32 cellular contexts compared by ENCODE assay signal in genomic region chr11:2739531-2740274, GRCh38.
"Had no signal": no experiment of that assay in that cellular context is flagged by ENCODE, and none has a peak within 500 bp of the region (broad histone marks: within the 10 kb centered on the region; RNA-seq: fewer than 3 reads in every experiment).

No MANE protein-coding gene starts in this region.

- H3K9me3 ChIP-seq: ascending aorta, gastroesophageal sphincter, left lung, upper lobe of right lung had no signal

- ATAC-seq: effector memory CD8-positive, alpha-beta T cell; gastroesophageal sphincter; left lung; naive thymus-derived CD8-positive, alpha-beta T cell; stimulated activated memory B cell treated with anti-CD40 and anti-IgM and Interleukin-4, amounts not matched to agents 10 μg/mL and 1 μg/mL and 100 μg/mL, for 72 hours; stimulated activated naive CD8-positive, alpha-beta T cell treated with anti-CD3 and anti-CD28 coated beads, Interleukin-15, amount 100 ng/mL, for 72 hours; upper lobe of right lung had no signal

- H3K36me3 Mint-ChIP-seq: activated naive CD8-positive, alpha-beta T cell treated with anti-CD3 and anti-CD28 coated beads for 36 hours; brain; neural progenitor cell; stimulated activated memory B cell treated with anti-CD40 and anti-IgM and Interleukin-4, amounts not matched to agents 10 μg/mL and 1 μg/mL and 100 μg/mL, for 72 hours had no signal

- DNase-seq: activated CD4-positive, alpha-beta T cell treated with anti-CD3 and anti-CD28 coated beads for 4 hours; activated CD4-positive, alpha-beta T cell treated with anti-CD3 and anti-CD28 coated beads, Interleukin-2, amount 50 U/mL, for 48 hours; activated CD8-positive, alpha-beta memory T cell treated with anti-CD3 and anti-CD28 coated beads for 24 hours; activated effector memory CD4-positive, alpha-beta T cell treated with Interleukin-2 at 50 U/mL for 16 hours; activated naive CD4-positive, alpha-beta T cell treated with anti-CD3 and anti-CD28 coated beads for 36 hours; activated naive CD8-positive, alpha-beta T cell treated with anti-CD3 and anti-CD28 coated beads for 36 hours; cortex of kidney; effector memory CD8-positive, alpha-beta T cell; head of caudate nucleus; kidney glomerular epithelial cell; mammary epithelial cell; midbrain; naive thymus-derived CD8-positive, alpha-beta T cell; retina; stimulated activated CD4-positive, alpha-beta T cell treated with anti-CD3 and anti-CD28 coated beads, Interleukin-1b, Interleukin-23, amount 100 ng/mL, for 48 hours; stimulated activated CD4-positive, alpha-beta T cell treated with anti-CD3 and anti-CD28 coated beads, Interleukin-4, amount 100 ng/mL, for 4 hours; stimulated activated CD8-positive, alpha-beta memory T cell treated with anti-CD3 and anti-CD28 coated beads, Interleukin-4, amount 100 ng/mL, for 48 hours; stimulated activated naive CD8-positive, alpha-beta T cell treated with anti-CD3 and anti-CD28 coated beads, Interleukin-15, amount 100 ng/mL, for 72 hours; substantia nigra; T-helper 1 cell; upper lobe of right lung had no signal

- H3K36me3 ChIP-seq: ascending aorta, cardiac muscle cell, gastroesophageal sphincter, left lung, neural progenitor cell, upper lobe of right lung had no signal

- H3K4me3 ChIP-seq: ascending aorta, cardiac muscle cell, gastroesophageal sphincter, left lung, neural progenitor cell, smooth muscle cell, upper lobe of right lung had no signal

- H3K4me1 ChIP-seq: ascending aorta, left lung, neural progenitor cell had no signal

- H3K4me3 Mint-ChIP-seq: activated naive CD4-positive, alpha-beta T cell treated with anti-CD3 and anti-CD28 coated beads for 36 hours; activated naive CD8-positive, alpha-beta T cell treated with anti-CD3 and anti-CD28 coated beads for 36 hours; brain; effector memory CD8-positive, alpha-beta T cell; naive thymus-derived CD8-positive, alpha-beta T cell; neural progenitor cell; stimulated activated memory B cell treated with anti-CD40 and anti-IgM and Interleukin-4, amounts not matched to agents 10 μg/mL and 1 μg/mL and 100 μg/mL, for 72 hours; stimulated activated naive CD8-positive, alpha-beta T cell treated with anti-CD3 and anti-CD28 coated beads, Interleukin-15, amount 100 ng/mL, for 72 hours; T-helper 2 cell treated with Interferon-gamma antibody and Interleukin-4, amounts not matched to agents 5 μg/mL and 100 μg/mL, for 36 hours had no signal

- H3K27ac Mint-ChIP-seq: activated naive CD4-positive, alpha-beta T cell treated with anti-CD3 and anti-CD28 coated beads for 36 hours; activated naive CD8-positive, alpha-beta T cell treated with anti-CD3 and anti-CD28 coated beads for 36 hours; brain; effector memory CD8-positive, alpha-beta T cell; neural progenitor cell; progenitor cell of endocrine pancreas; stimulated activated memory B cell treated with anti-CD40 and anti-IgM and Interleukin-4, amounts not matched to agents 10 μg/mL and 1 μg/mL and 100 μg/mL, for 72 hours; T-helper 2 cell treated with Interferon-gamma antibody and Interleukin-4, amounts not matched to agents 5 μg/mL and 100 μg/mL, for 36 hours had no signal

- H3K9me3 Mint-ChIP-seq: activated naive CD4-positive, alpha-beta T cell treated with anti-CD3 and anti-CD28 coated beads for 36 hours; activated naive CD8-positive, alpha-beta T cell treated with anti-CD3 and anti-CD28 coated beads for 36 hours; effector memory CD8-positive, alpha-beta T cell; naive thymus-derived CD8-positive, alpha-beta T cell; neural progenitor cell; stimulated activated memory B cell treated with anti-CD40 and anti-IgM and Interleukin-4, amounts not matched to agents 10 μg/mL and 1 μg/mL and 100 μg/mL, for 72 hours; stimulated activated naive CD8-positive, alpha-beta T cell treated with anti-CD3 and anti-CD28 coated beads, Interleukin-15, amount 100 ng/mL, for 72 hours; T-helper 2 cell treated with Interferon-gamma antibody and Interleukin-4, amounts not matched to agents 5 μg/mL and 100 μg/mL, for 36 hours had no signal

- H3K4me1 Mint-ChIP-seq: activated naive CD8-positive, alpha-beta T cell treated with anti-CD3 and anti-CD28 coated beads for 36 hours; stimulated activated memory B cell treated with anti-CD40 and anti-IgM and Interleukin-4, amounts not matched to agents 10 μg/mL and 1 μg/mL and 100 μg/mL, for 72 hours; stimulated activated naive CD8-positive, alpha-beta T cell treated with anti-CD3 and anti-CD28 coated beads, Interleukin-15, amount 100 ng/mL, for 72 hours had no signal

- H3K27ac ChIP-seq: ascending aorta, cardiac muscle cell, gastroesophageal sphincter, left lung, neural progenitor cell, upper lobe of right lung, VCaP had no signal

- H3K27me3 ChIP-seq: ascending aorta, cardiac muscle cell, gastroesophageal sphincter, left lung, upper lobe of right lung had no signal

- H3K27me3 Mint-ChIP-seq: activated naive CD8-positive, alpha-beta T cell treated with anti-CD3 and anti-CD28 coated beads for 36 hours; effector memory CD8-positive, alpha-beta T cell; naive thymus-derived CD8-positive, alpha-beta T cell; progenitor cell of endocrine pancreas; stimulated activated memory B cell treated with anti-CD40 and anti-IgM and Interleukin-4, amounts not matched to agents 10 μg/mL and 1 μg/mL and 100 μg/mL, for 72 hours; stimulated activated naive CD8-positive, alpha-beta T cell treated with anti-CD3 and anti-CD28 coated beads, Interleukin-15, amount 100 ng/mL, for 72 hours had no signal
